ENCODE assay signal across 15 cellular contexts in the genomic region with DNA sequence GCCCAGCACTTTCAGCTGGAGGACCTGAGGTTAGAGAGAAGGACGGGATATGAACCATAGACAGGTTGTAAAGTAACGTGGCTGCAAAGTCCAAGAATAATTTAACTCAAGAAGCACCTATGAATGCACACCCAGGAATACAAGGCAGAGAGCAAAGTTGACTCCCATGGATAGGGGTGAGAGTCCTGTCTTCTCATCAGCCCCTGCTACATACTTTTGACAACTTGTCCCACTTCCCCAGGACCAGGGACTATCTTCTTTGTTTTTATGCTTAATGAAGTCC.
DNase-seq lines count a peak whose midpoint lies in the region; ATAC-seq and TF ChIP-seq lines count a peak whose summit lies in the region.
"Had no signal": no experiment of that assay in that cellular context is flagged by ENCODE, and none has a peak within 500 bp of the region (broad histone marks: within the 10 kb centered on the region; RNA-seq: fewer than 3 reads in every experiment).

No MANE protein-coding gene starts in this region.

- DNase-seq in left ventricle myocardium inferior (no peak), heart left ventricle (no peak), naive B cell (no peak), upper lobe of left lung (no peak), COLO829 (ENCODE audit: low spot score) (no peak), mesothelial cell of epicardium (ENCODE audit: low spot score in 2 of 2, unreplicated experiment in 2 of 2) (no peak), lower leg skin (ENCODE audit: low spot score in 2 of 2) (no peak)
- DNase-seq in activated T-helper 1 cell treated with anti-CD3 and anti-CD28 coated beads, Interleukin-12 subunit alpha, Interleukin-12 subunit beta, Interleukin-2, Interleukin-4 antibody, amounts not matched to agents 30 ng/mL and 10 ng/mL and 1 ng/mL, durations not matched to agents 14 hours and 24 hours and 36 hours (ENCODE audit: low spot score): no peak
- DNase-seq: aorta, left lung, NCI-H1092 treated with DMSO at 0.1 percent for 48 hours, NCI-H2171 treated with DMSO at 0.1 percent for 48 hours had no signal

- H3K4me1 ChIP-seq in left ventricle myocardium inferior (peaks cover 30% of the 10 kb centered on the region), heart left ventricle (peaks cover 0 to 70% (median 16%) of the 10 kb centered on the region in 12 donors), upper lobe of left lung (peaks cover 14 to 40% (median 32%) of the 10 kb centered on the region in 4 donors)

- peaks cover 14% of the 10 kb centered on the region for H3K36me3 Mint-ChIP-seq in activated T-helper 1 cell treated with anti-CD3 and anti-CD28 coated beads, Interleukin-12 subunit alpha, Interleukin-12 subunit beta, Interleukin-2, Interleukin-4 antibody, amounts not matched to agents 30 ng/mL and 10 ng/mL and 1 ng/mL, durations not matched to agents 14 hours and 24 hours and 36 hours (ENCODE audit: low read depth)
- H3K36me3 Mint-ChIP-seq in naive B cell: peaks cover 4 to 7% of the 10 kb centered on the region in 2 donors
- H3K36me3 Mint-ChIP-seq in mesothelial cell of epicardium: no peaks in the 10 kb centered on the region

- no peaks in the 10 kb centered on the region for H3K36me3 ChIP-seq in left ventricle myocardium inferior
- H3K36me3 ChIP-seq in heart left ventricle: no peaks in the 10 kb centered on the region
- no peaks in the 10 kb centered on the region for H3K36me3 ChIP-seq in upper lobe of left lung
- H3K36me3 ChIP-seq: left lung had no signal

- H3K27me3 ChIP-seq in left ventricle myocardium inferior (ENCODE audit: low read depth) (no peaks in the 10 kb centered on the region), heart left ventricle (no peaks in the 10 kb centered on the region), upper lobe of left lung (no peaks in the 10 kb centered on the region)
- H3K27me3 ChIP-seq: hepatocyte, left lung had no signal

- no peak overlapping the region for H3K4me3 ChIP-seq in left ventricle myocardium inferior
- no peak overlapping the region for H3K4me3 ChIP-seq in heart left ventricle
- H3K4me3 ChIP-seq in upper lobe of left lung: no peak overlapping the region
- no peak overlapping the region for H3K4me3 ChIP-seq in lower leg skin (ENCODE audit: low read depth, poor library complexity, severe bottlenecking)
- H3K4me3 ChIP-seq: hepatocyte, K562, left lung, SK-N-MC had no signal

- H3K9me3 ChIP-seq in left ventricle myocardium inferior (replicated peaks): no peaks in the 10 kb centered on the region
- no peaks in the 10 kb centered on the region for H3K9me3 ChIP-seq in heart left ventricle
- no peaks in the 10 kb centered on the region for H3K9me3 ChIP-seq in upper lobe of left lung
- H3K9me3 ChIP-seq: left lung had no signal

- intact Hi-C loops in left ventricle myocardium inferior (cut with micrococcal nuclease): no loop called here
- intact Hi-C loops in heart left ventricle (cut with DNase I): loop anchor here in 3 of 10 donors (10.0 kb wide), 3 partner anchors 84 to 156 kb away; no protein-coding TSS in a partner anchor
- intact Hi-C loops in activated T-helper 1 cell treated with anti-CD3 and anti-CD28 coated beads, Interleukin-12 subunit alpha, Interleukin-12 subunit beta, Interleukin-2, Interleukin-4 antibody, amounts not matched to agents 30 ng/mL and 10 ng/mL and 1 ng/mL, durations not matched to agents 14 hours and 24 hours and 36 hours (cut with micrococcal nuclease): loop anchor here (5.0 kb wide), 2 partner anchors 64 to 134 kb away; no protein-coding TSS in a partner anchor
- intact Hi-C loops in lower leg skin (cut with DNase I; ENCODE audit: low total_unique reads): no loop called here

- WGBS in heart left ventricle, 4 donors: 41 to 92% (median 50%) methylated on average over 2 of the region's 2 CpGs
- 56 to 70% methylated on average over 2 of the region's 2 CpGs for WGBS in upper lobe of left lung, 2 donors
- WGBS in lower leg skin, 2 donors: 74 to 82% methylated on average over 2 of the region's 2 CpGs

- H3K4me3 Mint-ChIP-seq in activated T-helper 1 cell treated with anti-CD3 and anti-CD28 coated beads, Interleukin-12 subunit alpha, Interleukin-12 subunit beta, Interleukin-2, Interleukin-4 antibody, amounts not matched to agents 30 ng/mL and 10 ng/mL and 1 ng/mL, durations not matched to agents 14 hours and 24 hours and 36 hours: peak overlapping the region; percentile 83
- H3K4me3 Mint-ChIP-seq in naive B cell: peak overlapping the region in 7 of 8 donors; percentile 15 to 93 (median 64)
- H3K4me3 Mint-ChIP-seq in mesothelial cell of epicardium: no peak overlapping the region

- H3K27ac ChIP-seq in left ventricle myocardium inferior (replicated peaks) (peak overlapping the region; percentile 32), heart left ventricle (peak overlapping the region in 1 of 12 donors; percentile 91), upper lobe of left lung (peak overlapping the region in 3 of 4 donors; percentile 40 to 70 (median 55))
- H3K27ac ChIP-seq: hepatocyte, SK-N-MC had no signal

- TF ChIP-seq POLR2A in heart left ventricle (IDR thresholded peaks at IDR 0.05) (no peak), upper lobe of left lung (IDR thresholded peaks at IDR 0.05) (no peak), lower leg skin (IDR thresholded peaks at IDR 0.05) (no peak)

- peak overlapping the region; percentile 93 for H3K27ac Mint-ChIP-seq in activated T-helper 1 cell treated with anti-CD3 and anti-CD28 coated beads, Interleukin-12 subunit alpha, Interleukin-12 subunit beta, Interleukin-2, Interleukin-4 antibody, amounts not matched to agents 30 ng/mL and 10 ng/mL and 1 ng/mL, durations not matched to agents 14 hours and 24 hours and 36 hours
- H3K27ac Mint-ChIP-seq in naive B cell (peak overlapping the region; percentile 91 to 99 (median 99)), mesothelial cell of epicardium (no peak overlapping the region)

- ATAC-seq in heart left ventricle (no peak), naive B cell (ENCODE audit: low read depth in 2 of 2) (no peak), upper lobe of left lung (ENCODE audit: low FRiP score in 2 of 2) (no peak)
- ATAC-seq: K562 had no signal

- H3K27me3 Mint-ChIP-seq in activated T-helper 1 cell treated with anti-CD3 and anti-CD28 coated beads, Interleukin-12 subunit alpha, Interleukin-12 subunit beta, Interleukin-2, Interleukin-4 antibody, amounts not matched to agents 30 ng/mL and 10 ng/mL and 1 ng/mL, durations not matched to agents 14 hours and 24 hours and 36 hours (ENCODE audit: insufficient read depth): no peaks in the 10 kb centered on the region
- no peaks in the 10 kb centered on the region for H3K27me3 Mint-ChIP-seq in naive B cell
- peaks cover 5% of the 10 kb centered on the region for H3K27me3 Mint-ChIP-seq in mesothelial cell of epicardium (ENCODE audit: low read depth)

- peaks cover 85% of the 10 kb centered on the region for H3K4me1 Mint-ChIP-seq in activated T-helper 1 cell treated with anti-CD3 and anti-CD28 coated beads, Interleukin-12 subunit alpha, Interleukin-12 subunit beta, Interleukin-2, Interleukin-4 antibody, amounts not matched to agents 30 ng/mL and 10 ng/mL and 1 ng/mL, durations not matched to agents 14 hours and 24 hours and 36 hours (ENCODE audit: low read depth)
- peaks cover 76 to 97% (median 88%) of the 10 kb centered on the region in 3 donors for H3K4me1 Mint-ChIP-seq in naive B cell
- H3K4me1 Mint-ChIP-seq in mesothelial cell of epicardium: peaks cover 24% of the 10 kb centered on the region

- peaks cover 3% of the 10 kb centered on the region for H3K9me3 Mint-ChIP-seq in activated T-helper 1 cell treated with anti-CD3 and anti-CD28 coated beads, Interleukin-12 subunit alpha, Interleukin-12 subunit beta, Interleukin-2, Interleukin-4 antibody, amounts not matched to agents 30 ng/mL and 10 ng/mL and 1 ng/mL, durations not matched to agents 14 hours and 24 hours and 36 hours
- H3K9me3 Mint-ChIP-seq in naive B cell: peaks cover 0 to 6% (median 0%) of the 10 kb centered on the region in 7 donors
- H3K9me3 Mint-ChIP-seq in mesothelial cell of epicardium: no peaks in the 10 kb centered on the region

- TF ChIP-seq CTCF in left ventricle myocardium inferior (IDR thresholded peaks at IDR 0.05; ENCODE audit: borderline replicate concordance): no peak
- no peak for TF ChIP-seq CTCF in heart left ventricle (IDR thresholded peaks at IDR 0.05)
- TF ChIP-seq CTCF in upper lobe of left lung (IDR thresholded peaks at IDR 0.05): no peak
- no peak for TF ChIP-seq CTCF in mesothelial cell of epicardium (IDR thresholded peaks at IDR 0.05; ENCODE audit: unreplicated experiment)
- no peak for TF ChIP-seq CTCF in lower leg skin (IDR thresholded peaks at IDR 0.05)

- TF ChIP-seq EP300 in upper lobe of left lung (IDR thresholded peaks at IDR 0.05): no peak
